ENCODE assay signal across 1 cellular context in genomic region chr15:44094776-44095175, GRCh38.
TF ChIP-seq lines count a peak whose summit lies in the region.

No MANE protein-coding gene starts in this region.

TF ChIP-seq in HCT116, 20 proteins besides CTCF, POLR2A, EP300 and RAD21:
- no peak for TF ChIP-seq REST (IDR thresholded peaks at IDR 0.05; ENCODE audit: low read depth)
- TF ChIP-seq SP1 (IDR thresholded peaks at IDR 0.05; ENCODE audit: low read depth), result no peak
- no peak for TF ChIP-seq ZNF274 (IDR thresholded peaks at IDR 0.05; ENCODE audit: low read depth, low read length)
- no peak for TF ChIP-seq CBX3 (IDR thresholded peaks at IDR 0.05; ENCODE audit: low read depth)
- TF ChIP-seq CEBPB (IDR thresholded peaks at IDR 0.05; ENCODE audit: low read depth), result no peak
- TF ChIP-seq ELF1 (IDR thresholded peaks at IDR 0.05; ENCODE audit: borderline replicate concordance, low read depth), result no peak
